1 cellular context compared by ENCODE assay signal in the genomic region with DNA sequence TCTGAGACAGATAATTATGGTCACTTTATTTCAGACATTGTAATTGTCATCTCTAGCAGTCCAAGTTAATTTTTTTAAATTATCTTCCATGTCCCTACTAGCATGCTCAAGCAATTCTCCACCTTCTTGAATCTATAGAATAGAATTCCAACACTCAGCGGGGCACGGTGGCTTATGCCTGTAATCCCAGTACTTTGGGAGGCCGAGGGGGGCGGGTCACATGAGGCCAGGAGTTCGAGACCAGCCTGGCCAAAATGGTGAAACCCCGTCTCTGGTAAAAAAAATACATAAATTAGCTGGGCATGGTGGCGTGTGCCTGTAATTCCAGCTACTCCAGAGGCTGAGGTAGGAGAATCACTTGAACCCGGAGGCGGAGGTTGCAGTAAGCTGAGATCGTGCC. TPM values are rescaled to one million over a fixed set of nuclear protein-coding genes. Genes with fewer than 3 reads are reported as not detected.
"Had no signal": no experiment of that assay in that cellular context is flagged by ENCODE, and none has a peak within 500 bp of the region (broad histone marks: within the 10 kb centered on the region; RNA-seq: fewer than 3 reads in every experiment).

No MANE protein-coding gene starts in this region.

RNA-seq across cellular contexts. Expression of a gene that starts 39.4 kb away (rescaled TPM):
- polyA plus RNA-seq: naive thymus-derived CD4-positive, alpha-beta T cell had no signal

RNA-seq across cellular contexts. Expression of a gene that starts 53.7 kb away (rescaled TPM):
- polyA plus RNA-seq: naive thymus-derived CD4-positive, alpha-beta T cell had no signal
